In the genomic region with DNA sequence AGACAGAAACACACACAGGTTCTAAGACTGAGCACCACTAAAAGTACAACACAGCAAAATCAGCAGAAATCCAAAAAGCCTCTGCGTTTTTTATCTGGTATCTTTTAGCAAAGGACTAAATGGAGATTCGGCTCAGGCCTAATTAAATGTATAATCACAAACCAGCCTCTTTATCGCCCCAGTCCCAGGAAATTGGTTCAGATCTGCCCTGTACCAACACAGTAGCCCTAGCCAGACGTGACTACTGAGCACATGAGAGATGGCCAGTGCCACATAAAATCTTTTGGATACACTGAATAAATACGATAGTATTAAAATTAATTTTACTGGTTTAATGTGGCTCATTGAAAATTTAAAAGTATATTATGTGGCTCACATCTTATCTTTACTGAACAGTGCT, we compare ENCODE assay signal across 13 cellular contexts. TPM values are rescaled to one million over a fixed set of nuclear protein-coding genes. Genes with fewer than 3 reads are reported as not detected.
DNase-seq lines count a peak whose midpoint lies in the region; ATAC-seq and TF ChIP-seq lines count a peak whose summit lies in the region.
"Had no signal": no experiment of that assay in that cellular context is flagged by ENCODE, and none has a peak within 500 bp of the region (broad histone marks: within the 10 kb centered on the region; RNA-seq: fewer than 3 reads in every experiment).

No MANE protein-coding gene starts in this region.

- intact Hi-C loops in esophagus muscularis mucosa (cut with DNase I): no loop called here

- H3K4me3 ChIP-seq in CD8-positive, alpha-beta memory T cell (ENCODE audit: low read length): no peak overlapping the region
- H3K4me3 ChIP-seq in RWPE2 (ENCODE audit: severe bottlenecking): no peak overlapping the region
- H3K4me3 ChIP-seq in esophagus muscularis mucosa: no peak overlapping the region

- H3K36me3 Mint-ChIP-seq in CD8-positive, alpha-beta memory T cell: peaks cover 0 to 14% (median under 1%) of the 10 kb centered on the region in 3 donors
- H3K36me3 Mint-ChIP-seq in stimulated activated effector memory CD8-positive, alpha-beta T cell treated with anti-CD3 and anti-CD28 coated beads, Interleukin-12 subunit alpha, Interleukin-12 subunit beta, amount 100 ng/mL, for 72 hours: peaks cover 13% of the 10 kb centered on the region

- no peak for TF ChIP-seq EP300 in esophagus muscularis mucosa (IDR thresholded peaks at IDR 0.05)

- POLR2A ChIA-PET in CD8-positive, alpha-beta memory T cell (lab: Charles Lee): interaction anchor here (0.5 to 2.2 kb wide), 2 partner anchors 10 to 12 kb away, joined by 3 to 8 read pairs; no protein-coding TSS in a partner anchor

- H3K4me3 Mint-ChIP-seq in CD8-positive, alpha-beta memory T cell: peak overlapping the region in 1 of 7 donors; percentile 16
- H3K4me3 Mint-ChIP-seq in stimulated activated effector memory CD8-positive, alpha-beta T cell treated with anti-CD3 and anti-CD28 coated beads, Interleukin-12 subunit alpha, Interleukin-12 subunit beta, amount 100 ng/mL, for 72 hours: no peak overlapping the region
- H3K4me3 Mint-ChIP-seq: neural crest cell had no signal

- CTCF ChIA-PET in CD8-positive, alpha-beta memory T cell (lab: Charles Lee): interaction anchor here (2.4 to 2.8 kb wide), 2 partner anchors 11 to 51 kb away, joined by 9 to 13 read pairs; no protein-coding TSS in a partner anchor

- H3K4me1 Mint-ChIP-seq in CD8-positive, alpha-beta memory T cell: peaks cover 77 to 82% (median 81%) of the 10 kb centered on the region in 3 donors
- H3K4me1 Mint-ChIP-seq in stimulated activated effector memory CD8-positive, alpha-beta T cell treated with anti-CD3 and anti-CD28 coated beads, Interleukin-12 subunit alpha, Interleukin-12 subunit beta, amount 100 ng/mL, for 72 hours: peaks cover 71% of the 10 kb centered on the region

- DNase-seq in CD8-positive, alpha-beta memory T cell: peak in 1 of 5 donors; percentile 8
- DNase-seq in RWPE2 (ENCODE audit: low spot score) (no peak), esophagus muscularis mucosa (ENCODE audit: extremely low spot score) (no peak), T-helper 9 cell (no peak), NOMO-1 (lab: John Stamatoyannopoulos, UW; ENCODE audit: unreplicated experiment in 2 of 2) (no peak), NCI-H2029 treated with DMSO at 0.1 percent for 48 hours (lab: John Stamatoyannopoulos, UW) (no peak)
- no peak for DNase-seq in stimulated activated effector memory CD8-positive, alpha-beta T cell treated with anti-CD3 and anti-CD28 coated beads, Interleukin-12 subunit alpha, Interleukin-12 subunit beta, amount 100 ng/mL, for 72 hours (ENCODE audit: low spot score in 2 of 2)
- DNase-seq: DMS53, erythroblast, MV-4-11, NCI-H510A treated with DMSO at 0.1 percent for 48 hours had no signal

- WGBS in esophagus muscularis mucosa: 92% methylated on average over 5 of the region's 5 CpGs

- no peaks in the 10 kb centered on the region for H3K9me3 ChIP-seq in CD8-positive, alpha-beta memory T cell (ENCODE audit: low read length)
- H3K9me3 ChIP-seq in RWPE2 (ENCODE audit: severe bottlenecking) (no peaks in the 10 kb centered on the region), esophagus muscularis mucosa (no peaks in the 10 kb centered on the region)

- H3K27me3 ChIP-seq in CD8-positive, alpha-beta memory T cell (ENCODE audit: insufficient read depth, low read length, poor library complexity, severe bottlenecking): no peaks in the 10 kb centered on the region
- H3K27me3 ChIP-seq in RWPE2 (ENCODE audit: insufficient read depth, poor library complexity, severe bottlenecking): no peaks in the 10 kb centered on the region
- no peaks in the 10 kb centered on the region for H3K27me3 ChIP-seq in esophagus muscularis mucosa

- H3K27ac ChIP-seq in CD8-positive, alpha-beta memory T cell (ENCODE audit: low read depth, low read length): no peak overlapping the region
- H3K27ac ChIP-seq in RWPE2 (ENCODE audit: poor library complexity, severe bottlenecking): peak overlapping the region; percentile 81
- peak overlapping the region; percentile 7 to 52 (median 30) for H3K27ac ChIP-seq in esophagus muscularis mucosa (replicated peaks in 1 of 4)

- TF ChIP-seq POLR2A in esophagus muscularis mucosa (IDR thresholded peaks at IDR 0.05; ENCODE audit: low read depth): no peak

- peaks cover 91% of the 10 kb centered on the region for H3K4me1 ChIP-seq in CD8-positive, alpha-beta memory T cell (ENCODE audit: insufficient read depth, low read length)
- H3K4me1 ChIP-seq in RWPE2 (ENCODE audit: insufficient read depth, poor library complexity, severe bottlenecking) (peaks cover 41% of the 10 kb centered on the region), esophagus muscularis mucosa (peaks cover 57 to 90% (median 88%) of the 10 kb centered on the region in 4 donors)

- H3K27me3 Mint-ChIP-seq in CD8-positive, alpha-beta memory T cell: no peaks in the 10 kb centered on the region

- ATAC-seq in RWPE2 (ENCODE audit: low read depth): no peak
- no peak for ATAC-seq in stimulated activated effector memory CD8-positive, alpha-beta T cell treated with anti-CD3 and anti-CD28 coated beads, Interleukin-12 subunit alpha, Interleukin-12 subunit beta, amount 100 ng/mL, for 72 hours

- TF ChIP-seq CTCF in RWPE2 (IDR thresholded peaks at IDR 0.05; ENCODE audit: poor library complexity, severe bottlenecking) (no peak), esophagus muscularis mucosa (IDR thresholded peaks at IDR 0.05) (no peak)

- H3K9me3 Mint-ChIP-seq in CD8-positive, alpha-beta memory T cell: no peaks in the 10 kb centered on the region
- no peaks in the 10 kb centered on the region for H3K9me3 Mint-ChIP-seq in stimulated activated effector memory CD8-positive, alpha-beta T cell treated with anti-CD3 and anti-CD28 coated beads, Interleukin-12 subunit alpha, Interleukin-12 subunit beta, amount 100 ng/mL, for 72 hours
- H3K9me3 Mint-ChIP-seq: neural crest cell had no signal

- H3K27ac Mint-ChIP-seq in CD8-positive, alpha-beta memory T cell: peak overlapping the region; percentile 77 to 99 (median 84)
- H3K27ac Mint-ChIP-seq in stimulated activated effector memory CD8-positive, alpha-beta T cell treated with anti-CD3 and anti-CD28 coated beads, Interleukin-12 subunit alpha, Interleukin-12 subunit beta, amount 100 ng/mL, for 72 hours: peak overlapping the region; percentile 70

- H3K36me3 ChIP-seq in CD8-positive, alpha-beta memory T cell (ENCODE audit: insufficient read depth, low read length): no peaks in the 10 kb centered on the region
- peaks cover 22% of the 10 kb centered on the region for H3K36me3 ChIP-seq in RWPE2 (ENCODE audit: low read depth)
- peaks cover 6 to 11% (median 9%) of the 10 kb centered on the region in 4 donors for H3K36me3 ChIP-seq in esophagus muscularis mucosa

RNA-seq across cellular contexts. Expression of gene TBC1D2B, which starts 19.7 kb away (rescaled TPM):
- 10 to 100 TPM; 40.1 to 41.1 TPM for total RNA-seq in CD8-positive, alpha-beta memory T cell
- polyA plus RNA-seq in CD8-positive, alpha-beta memory T cell: 26.4 TPM
- total RNA-seq in esophagus muscularis mucosa: 10 to 100 TPM; 31.3 to 58.8 (median 32.7) TPM

RNA-seq across cellular contexts. Expression of gene SH2D7, which starts 34.6 kb away (rescaled TPM):
- not detected for total RNA-seq in CD8-positive, alpha-beta memory T cell
- polyA plus RNA-seq in CD8-positive, alpha-beta memory T cell: not detected
- total RNA-seq in esophagus muscularis mucosa: not detected
- total RNA-seq: neural crest cell, temporal lobe had no signal
